In genomic region chr4:112172180-112172579, GRCh38 we compare ENCODE assay signal across 16 cellular contexts.
DNase-seq lines count a peak whose midpoint lies in the region; ATAC-seq and TF ChIP-seq lines count a peak whose summit lies in the region.
"Had no signal": no experiment of that assay in that cellular context is flagged by ENCODE, and none has a peak within 500 bp of the region (broad histone marks: within the 10 kb centered on the region; RNA-seq: fewer than 3 reads in every experiment).

No MANE protein-coding gene starts in this region.

- in situ Hi-C loops in brain microvascular endothelial cell (cut with HindIII; ENCODE audit: low pct_ligation_motif_present, low sequenced_read_pairs), result no loop called here

- ATAC-seq in GM19043 (IDR thresholded peaks at IDR 0.05; ENCODE audit: low read depth, unreplicated experiment) (peak; percentile 57), HG02678 (IDR thresholded peaks at IDR 0.05; ENCODE audit: unreplicated experiment) (peak; percentile 79), HG03521 (IDR thresholded peaks at IDR 0.05; ENCODE audit: unreplicated experiment) (peak; percentile 72), HG03025 (IDR thresholded peaks at IDR 0.05; ENCODE audit: low FRiP score, unreplicated experiment) (no peak)
- ATAC-seq: K562 had no signal

- no peak overlapping the region for H3K27ac ChIP-seq in brain microvascular endothelial cell
- H3K27ac ChIP-seq: ovary had no signal

- DNase-seq in GM12865 (ENCODE audit: low read depth) (peak; percentile 47), brain microvascular endothelial cell (no peak), ecto neural progenitor cell (ENCODE audit: low spot score) (no peak), germinal center (ENCODE audit: low spot score) (no peak)
- DNase-seq: activated T-cell treated with anti-CD3 and anti-CD28 coated beads, Interleukin-2, amount 50 U/mL, for 1 hour; GF-D8; mesendoderm; NCI-H2029; ovary; PC-9 had no signal

- no peak overlapping the region for H3K4me3 ChIP-seq in GM12865 (ENCODE audit: low read depth, low read length)
- no peak overlapping the region for H3K4me3 ChIP-seq in brain microvascular endothelial cell (ENCODE audit: low read depth, low read length)
- H3K4me3 ChIP-seq: HAP-1, K562, ovary, PC-9 had no signal

- TF ChIP-seq CTCF in GM12865 (IDR thresholded peaks at IDR 0.05; ENCODE audit: insufficient read depth, low read depth, low read length, missing control alignments) (no peak), brain microvascular endothelial cell (IDR thresholded peaks at IDR 0.05; ENCODE audit: low read depth, low read length, missing control alignments) (no peak)

- no peaks in the 10 kb centered on the region for H3K36me3 ChIP-seq in brain microvascular endothelial cell (replicated peaks)
- H3K36me3 ChIP-seq: HAP-1, ovary had no signal

- no peaks in the 10 kb centered on the region for H3K27me3 ChIP-seq in brain microvascular endothelial cell (replicated peaks)
- H3K27me3 ChIP-seq: ovary had no signal
